ENCODE assay signal across 9 cellular contexts in the genomic region with DNA sequence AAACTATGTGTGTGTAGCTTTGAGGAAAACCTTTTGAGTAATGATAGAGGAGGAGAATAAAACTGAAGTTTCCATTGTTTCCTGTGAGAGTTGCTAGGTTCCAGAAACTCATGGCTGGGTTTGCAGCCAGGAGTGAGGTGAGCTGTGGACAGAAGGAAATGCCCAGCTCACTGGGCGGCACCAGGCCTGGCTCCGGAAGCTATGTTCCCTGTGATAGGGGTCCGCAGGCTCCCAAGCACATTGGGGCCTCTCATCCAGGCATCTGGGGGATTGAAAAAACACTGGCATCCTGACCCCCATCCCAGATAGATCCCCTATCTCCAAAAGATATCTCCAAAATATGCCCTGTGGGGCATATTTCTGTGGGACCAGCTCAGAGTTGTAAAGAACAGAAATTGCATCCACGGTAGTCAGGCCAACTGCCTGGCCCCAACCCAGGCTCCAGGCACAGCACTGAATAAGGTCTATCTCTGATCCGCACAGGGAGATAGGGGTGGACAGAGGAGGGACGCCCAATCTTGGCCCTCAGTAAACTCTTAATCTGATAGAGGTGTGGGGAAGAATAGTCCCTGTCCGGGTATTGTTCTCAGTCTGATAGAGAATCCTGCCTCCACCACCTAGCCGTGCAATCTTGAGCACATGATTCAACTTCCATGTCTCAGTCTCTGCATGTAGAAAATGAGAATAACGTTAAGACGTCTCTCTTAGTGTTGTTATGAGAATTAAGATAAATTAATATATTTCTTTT. TPM values are rescaled to one million over a fixed set of nuclear protein-coding genes. Genes with fewer than 3 reads are reported as not detected.
DNase-seq lines count a peak whose midpoint lies in the region; ATAC-seq and TF ChIP-seq lines count a peak whose summit lies in the region.
"Had no signal": no experiment of that assay in that cellular context is flagged by ENCODE, and none has a peak within 500 bp of the region (broad histone marks: within the 10 kb centered on the region; RNA-seq: fewer than 3 reads in every experiment).

No MANE protein-coding gene starts in this region.

- DNase-seq in PC-3, result no peak
- no peak for DNase-seq in ascending aorta (ENCODE audit: low spot score in 2 of 2)
- DNase-seq in left lung, result no peak
- DNase-seq in stimulated activated effector memory CD8-positive, alpha-beta T cell treated with anti-CD3 and anti-CD28 coated beads, Interleukin-12 subunit alpha, Interleukin-12 subunit beta, amount 100 ng/mL, for 72 hours (ENCODE audit: low spot score in 2 of 2), result no peak
- no peak for DNase-seq in NCI-H446 (lab: John Stamatoyannopoulos, UW)
- DNase-seq in amygdala (lab: John Stamatoyannopoulos, UW), result no peak
- DNase-seq: RPMI8226 had no signal

- intact Hi-C loops in PC-3 (cut with micrococcal nuclease) (loop anchor here (10.0 kb wide), 1 partner anchor 154 kb away; the partner anchor contains the start of gene USP48), ascending aorta (cut with DNase I) (loop anchor here (2.0 to 10.0 kb wide), 4 partner anchors 26 to 604 kb away; partner anchors contain the start of gene USP48), left lung (cut with DNase I) (no loop called here)

- peaks cover 19% of the 10 kb centered on the region for H3K4me1 Mint-ChIP-seq in stimulated activated effector memory CD8-positive, alpha-beta T cell treated with anti-CD3 and anti-CD28 coated beads, Interleukin-12 subunit alpha, Interleukin-12 subunit beta, amount 100 ng/mL, for 72 hours

- H3K9me3 ChIP-seq in PC-3 (ENCODE audit: low read length) (no peaks in the 10 kb centered on the region), ascending aorta (no peaks in the 10 kb centered on the region), left lung (no peaks in the 10 kb centered on the region)

- H4K20me1 ChIP-seq in PC-3 (ENCODE audit: low read length), result no peaks in the 10 kb centered on the region

- BruUV-seq in PC-3 (replicated peaks; lab: Mats Ljungman, UMichigan), result no TSS peak

- TF ChIP-seq CTCF in PC-3 (conservative IDR thresholded peaks at IDR 0.05; ENCODE audit: low read depth, low read length) (no peak), ascending aorta (IDR thresholded peaks at IDR 0.05) (no peak), left lung (IDR thresholded peaks at IDR 0.05) (no peak)

- H3K4me1 ChIP-seq in PC-3 (ENCODE audit: insufficient read depth, low read length) (peaks cover 35% of the 10 kb centered on the region), ascending aorta (peaks cover 10 to 55% of the 10 kb centered on the region in 2 donors), left lung (peaks cover 23 to 47% of the 10 kb centered on the region in 2 donors)

- H3K9me3 Mint-ChIP-seq in stimulated activated effector memory CD8-positive, alpha-beta T cell treated with anti-CD3 and anti-CD28 coated beads, Interleukin-12 subunit alpha, Interleukin-12 subunit beta, amount 100 ng/mL, for 72 hours, result no peaks in the 10 kb centered on the region

- H3K36me3 ChIP-seq in PC-3 (ENCODE audit: low read depth, low read length), result no peaks in the 10 kb centered on the region
- H3K36me3 ChIP-seq in ascending aorta, result no peaks in the 10 kb centered on the region
- H3K36me3 ChIP-seq in left lung, result no peaks in the 10 kb centered on the region

- 0 out of 2 replicates have a peak overlapping the region, but pooled peaks have one; percentile 66 for H2AFZ ChIP-seq in PC-3 (ENCODE audit: low read length)

- H3K4me2 ChIP-seq in PC-3 (ENCODE audit: low read length), result 0 out of 2 replicates have a peak overlapping the region, but pooled peaks have one; percentile 36

- no peaks in the 10 kb centered on the region for H3F3A ChIP-seq in PC-3 (ENCODE audit: low read length, unreplicated experiment)

- no peak overlapping the region for H3K27ac Mint-ChIP-seq in stimulated activated effector memory CD8-positive, alpha-beta T cell treated with anti-CD3 and anti-CD28 coated beads, Interleukin-12 subunit alpha, Interleukin-12 subunit beta, amount 100 ng/mL, for 72 hours

- H3K79me2 ChIP-seq in PC-3 (ENCODE audit: low read length), result peaks cover 28% of the 10 kb centered on the region

- H3K4me3 ChIP-seq in PC-3 (ENCODE audit: low read length), result no peak overlapping the region
- peak overlapping the region in 1 of 2 donors; percentile 70 for H3K4me3 ChIP-seq in ascending aorta
- H3K4me3 ChIP-seq in left lung, result no peak overlapping the region

- H3K27ac ChIP-seq in PC-3 (ENCODE audit: low read length) (peak overlapping the region; percentile 9; the same call in 1 of the 2 replicates), ascending aorta (peak overlapping the region; percentile 94 to 95), left lung (peak overlapping the region; percentile 27 to 39)

- H3K9ac ChIP-seq in PC-3 (ENCODE audit: low read length), result no peak overlapping the region

- no peaks in the 10 kb centered on the region for H3K9me2 ChIP-seq in PC-3 (replicated peaks; ENCODE audit: low read length)

- POLR2A ChIA-PET in PC-3 (lab: Charles Lee; ENCODE audit: unreplicated experiment), result no interaction called here

- CTCF ChIA-PET in PC-3 (lab: Charles Lee), result no interaction called here

- H3K27me3 ChIP-seq in PC-3 (ENCODE audit: low read length) (no peaks in the 10 kb centered on the region), ascending aorta (no peaks in the 10 kb centered on the region), left lung (peaks cover 0 to 9% of the 10 kb centered on the region in 2 donors)

- ATAC-seq in PC-3 (no peak), left lung (no peak), GM21367 (IDR thresholded peaks at IDR 0.05; ENCODE audit: unreplicated experiment) (no peak), HG02970 (IDR thresholded peaks at IDR 0.05; ENCODE audit: low FRiP score, unreplicated experiment) (no peak)
- ATAC-seq in stimulated activated effector memory CD8-positive, alpha-beta T cell treated with anti-CD3 and anti-CD28 coated beads, Interleukin-12 subunit alpha, Interleukin-12 subunit beta, amount 100 ng/mL, for 72 hours, result no peak

- peak overlapping the region; percentile 76 for H3K4me3 Mint-ChIP-seq in stimulated activated effector memory CD8-positive, alpha-beta T cell treated with anti-CD3 and anti-CD28 coated beads, Interleukin-12 subunit alpha, Interleukin-12 subunit beta, amount 100 ng/mL, for 72 hours

- no peaks in the 10 kb centered on the region for H3K36me3 Mint-ChIP-seq in stimulated activated effector memory CD8-positive, alpha-beta T cell treated with anti-CD3 and anti-CD28 coated beads, Interleukin-12 subunit alpha, Interleukin-12 subunit beta, amount 100 ng/mL, for 72 hours

RNA-seq across cellular contexts. Expression of gene HSPG2, which starts 1.9 kb away (rescaled TPM):
- total RNA-seq in PC-3 (2014; rRNA removed) (35.1 and 56.0 TPM in 2 replicates), ascending aorta (1,294 TPM), left lung (100 to 1,000 TPM; 324 to 434 TPM)

RNA-seq across cellular contexts. Expression of gene CELA3B, which starts 37.9 kb away (rescaled TPM):
- not detected in 2 replicates for total RNA-seq in PC-3 (2014; rRNA removed)
- not detected for total RNA-seq in ascending aorta
- not detected for total RNA-seq in left lung

Comparison
In these comparisons a context has a peak if more than half of its experiments do, and no peak if none do; other contexts are left out.
1. H3K27ac ChIP-seq: peak in every context shown above with its lines; median percentile 94 in ascending aorta; 33 in left lung; 9 in PC-3.
2. intact Hi-C loops: an anchor here in PC-3 (10.0 kb wide) and ascending aorta (2.0 to 10.0 kb wide); none called in left lung.